Comparison of ENCODE assay signal across 12 cellular contexts in the genomic region with DNA sequence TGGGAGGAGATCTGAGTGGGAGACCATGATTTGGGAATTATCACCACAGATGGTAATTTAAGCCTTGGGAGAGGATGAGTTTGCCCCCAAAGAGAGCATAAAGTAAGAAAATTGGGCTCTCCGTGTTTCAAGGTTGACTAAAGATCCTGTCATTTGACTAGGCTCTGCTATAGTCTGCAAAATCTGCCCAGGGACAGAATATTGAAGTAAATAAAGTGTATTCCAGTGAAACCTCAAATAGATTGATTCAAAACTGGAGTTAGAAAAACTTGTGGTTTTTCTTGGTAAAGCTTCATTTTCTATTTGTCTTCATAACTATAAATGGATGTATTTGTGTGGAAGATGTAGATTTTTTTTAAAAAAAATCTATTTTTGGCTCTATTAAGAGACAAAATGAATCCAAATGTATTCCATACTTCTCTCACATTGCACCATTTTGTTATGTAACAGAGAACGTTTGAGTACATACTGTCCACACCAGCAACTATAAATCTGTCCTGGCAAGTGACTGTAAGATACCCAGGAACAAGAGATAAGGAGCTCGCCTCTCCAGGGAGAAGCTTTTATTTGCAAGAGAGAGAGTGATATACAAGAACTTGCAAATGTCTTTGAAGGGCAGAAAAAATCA.
DNase-seq lines count a peak whose midpoint lies in the region; ATAC-seq and TF ChIP-seq lines count a peak whose summit lies in the region.
"Had no signal": no experiment of that assay in that cellular context is flagged by ENCODE, and none has a peak within 500 bp of the region (broad histone marks: within the 10 kb centered on the region; RNA-seq: fewer than 3 reads in every experiment).

No MANE protein-coding gene starts in this region.

- H3K4me1 ChIP-seq in mucosa of rectum (ENCODE audit: control insufficient read depth in 2 of 2, insufficient read depth in 2 of 2, low read length in 2 of 2) = peaks cover 0 to 4% of the 10 kb centered on the region in 2 donors
- H3K4me1 ChIP-seq in testis = peaks cover 38% of the 10 kb centered on the region

- WGBS in testis, 2 donors = 19 to 42% methylated on average over 3 of the region's 3 CpGs

- intact Hi-C loops in testis (cut with DNase I; ENCODE audit: low total_unique reads) = no loop called here

- no peaks in the 10 kb centered on the region for H3K9me3 ChIP-seq in mucosa of rectum (ENCODE audit: control insufficient read depth in 2 of 2, low read length in 2 of 2)
- H3K9me3 ChIP-seq in testis = no peaks in the 10 kb centered on the region

- ATAC-seq in HG02981 (IDR thresholded peaks at IDR 0.05; ENCODE audit: unreplicated experiment) = no peak
- ATAC-seq in HG03095 (IDR thresholded peaks at IDR 0.05; ENCODE audit: unreplicated experiment) = no peak
- no peak for ATAC-seq in GM21390 (IDR thresholded peaks at IDR 0.05; ENCODE audit: unreplicated experiment)
- ATAC-seq: PC-3 had no signal

- no peak overlapping the region for H3K4me3 ChIP-seq in fibroblast of mammary gland (ENCODE audit: control insufficient read depth, low read depth, low read length)
- H3K4me3 ChIP-seq in mucosa of rectum (ENCODE audit: low read length in 2 of 2) = no peak overlapping the region
- H3K4me3 ChIP-seq in testis = no peak overlapping the region

- TF ChIP-seq CTCF in fibroblast of mammary gland (conservative IDR thresholded peaks at IDR 0.05; ENCODE audit: control insufficient read depth, insufficient read depth, low read depth, low read length) = no peak
- TF ChIP-seq CTCF in testis (IDR thresholded peaks at IDR 0.05) = no peak

- no peaks in the 10 kb centered on the region for H3K27me3 ChIP-seq in mucosa of rectum (ENCODE audit: control insufficient read depth in 2 of 2, insufficient read depth in 2 of 2, low read length in 2 of 2)
- no peaks in the 10 kb centered on the region for H3K27me3 ChIP-seq in testis

- peak overlapping the region; percentile 27 for H3K27ac ChIP-seq in angular gyrus (ENCODE audit: low read depth, low read length)
- H3K27ac ChIP-seq in mucosa of rectum (ENCODE audit: low read depth in 2 of 2, low read length in 2 of 2) = peak overlapping the region; percentile 52 to 69
- peak overlapping the region; percentile 86 to 90 for H3K27ac ChIP-seq in testis

- H3K36me3 ChIP-seq in mucosa of rectum (ENCODE audit: control insufficient read depth in 2 of 2, insufficient read depth in 2 of 2, low read length in 2 of 2) = peaks cover 3 to 6% of the 10 kb centered on the region in 2 donors
- no peaks in the 10 kb centered on the region for H3K36me3 ChIP-seq in testis (ENCODE audit: low read depth, missing control alignments)

- peak; percentile 62 for DNase-seq in fibroblast of mammary gland (ENCODE audit: low read depth)
- DNase-seq in testis = no peak
- no peak for DNase-seq in DMS79 treated with DMSO at 0.1 percent for 48 hours (lab: John Stamatoyannopoulos, UW)
- DNase-seq: CD4-positive, alpha-beta memory T cell; NCI-H2171 treated with DMSO at 0.1 percent for 48 hours; PC-3; T-helper 9 cell had no signal

- no peak for TF ChIP-seq POLR2A in testis (IDR thresholded peaks at IDR 0.05)

- H3K9ac ChIP-seq in mucosa of rectum (ENCODE audit: low read depth in 1 of 2, low read length in 2 of 2) = no peak overlapping the region

Comparison
In these comparisons a context has a peak if more than half of its experiments do, and no peak if none do; other contexts are left out.
1. H3K27ac ChIP-seq: peak in every context shown above with its lines; median percentile 88 in testis; 60 in mucosa of rectum; 27 in angular gyrus.